Comparison of ENCODE assay signal across 20 cellular contexts in genomic region chrX:38692961-38693360, GRCh38.
"Had no signal": no experiment of that assay in that cellular context is flagged by ENCODE, and none has a peak within 500 bp of the region (broad histone marks: within the 10 kb centered on the region; RNA-seq: fewer than 3 reads in every experiment).

No MANE protein-coding gene starts in this region.

- H3K36me3 Mint-ChIP-seq: immature natural killer cell; naive B cell; stimulated activated naive B cell treated with anti-CD40 and anti-IgM and Interleukin-4, amounts not matched to agents 10 μg/mL and 1 μg/mL and 100 μg/mL, for 72 hours had no signal

- H3K27me3 Mint-ChIP-seq: stimulated activated naive CD8-positive, alpha-beta T cell treated with anti-CD3 and anti-CD28 coated beads, Interleukin-15, amount 100 ng/mL, for 72 hours had no signal

- H3K27ac Mint-ChIP-seq: immature natural killer cell; naive B cell; nephron progenitor cell; stimulated activated naive B cell treated with anti-CD40 and anti-IgM and Interleukin-4, amounts not matched to agents 10 μg/mL and 1 μg/mL and 100 μg/mL, for 72 hours; stimulated activated naive CD8-positive, alpha-beta T cell treated with anti-CD3 and anti-CD28 coated beads, Interleukin-15, amount 100 ng/mL, for 72 hours had no signal

- ATAC-seq: esophagus mucosa; left colon; left ventricle myocardium superior; psoas muscle; sciatic nerve; stimulated activated naive B cell treated with anti-CD40 and anti-IgM and Interleukin-4, amounts not matched to agents 10 μg/mL and 1 μg/mL and 100 μg/mL, for 72 hours; stimulated activated naive CD8-positive, alpha-beta T cell treated with anti-CD3 and anti-CD28 coated beads, Interleukin-15, amount 100 ng/mL, for 72 hours had no signal

- H3K4me1 ChIP-seq: colonic mucosa, psoas muscle, testis, tibial nerve had no signal

- H3K36me3 ChIP-seq: colonic mucosa, tibial nerve had no signal

- DNase-seq: cerebellar nuclear complex; colonic mucosa; dermis blood vessel endothelial cell; immature natural killer cell; left colon; left ventricle myocardium superior; mesendoderm; naive B cell; nephron progenitor cell; psoas muscle; retina; stimulated activated CD4-positive, alpha-beta T cell treated with anti-CD3 and anti-CD28 coated beads, Interleukin-2, amount 100 ng/mL, for 24 hours; stimulated activated CD4-positive, alpha-beta T cell treated with anti-CD3 and anti-CD28 coated beads, Interleukin-4, amount 100 ng/mL, for 4 hours; stimulated activated naive B cell treated with anti-CD40 and anti-IgM and Interleukin-4, amounts not matched to agents 10 μg/mL and 1 μg/mL and 100 μg/mL, for 72 hours; stimulated activated naive CD8-positive, alpha-beta T cell treated with anti-CD3 and anti-CD28 coated beads, Interleukin-15, amount 100 ng/mL, for 72 hours; testis had no signal

- H3K27me3 ChIP-seq: colonic mucosa, testis, tibial nerve had no signal

- H3K4me3 Mint-ChIP-seq: immature natural killer cell; naive B cell; nephron progenitor cell; stimulated activated naive B cell treated with anti-CD40 and anti-IgM and Interleukin-4, amounts not matched to agents 10 μg/mL and 1 μg/mL and 100 μg/mL, for 72 hours; stimulated activated naive CD8-positive, alpha-beta T cell treated with anti-CD3 and anti-CD28 coated beads, Interleukin-15, amount 100 ng/mL, for 72 hours had no signal

- H3K27ac ChIP-seq: colonic mucosa, psoas muscle, testis, tibial nerve had no signal

- H3K4me3 ChIP-seq: colonic mucosa, lung, psoas muscle, testis, tibial nerve had no signal

- H3K9me3 ChIP-seq: colonic mucosa, psoas muscle, testis, tibial nerve had no signal

- H3K4me1 Mint-ChIP-seq: immature natural killer cell; naive B cell; nephron progenitor cell; stimulated activated naive CD8-positive, alpha-beta T cell treated with anti-CD3 and anti-CD28 coated beads, Interleukin-15, amount 100 ng/mL, for 72 hours had no signal

- H3K9me3 Mint-ChIP-seq: immature natural killer cell; naive B cell; stimulated activated naive B cell treated with anti-CD40 and anti-IgM and Interleukin-4, amounts not matched to agents 10 μg/mL and 1 μg/mL and 100 μg/mL, for 72 hours; stimulated activated naive CD8-positive, alpha-beta T cell treated with anti-CD3 and anti-CD28 coated beads, Interleukin-15, amount 100 ng/mL, for 72 hours had no signal
